In genomic region chr1:244730153-244730933, GRCh38 we compare ENCODE assay signal across 8 cellular contexts.
A peak's percentile ranks its signal among the peaks of the same experiment; 100 is the strongest.
DNase-seq lines count a peak whose midpoint lies in the region; ATAC-seq, FAIRE-seq and TF ChIP-seq lines count a peak whose summit lies in the region.

No MANE protein-coding gene starts in this region.

- H3K9me3 Mint-ChIP-seq in activated B cell treated with CpG ODN at 0.5 μM for 24 hours, result peaks cover 3% of the 10 kb centered on the region
- H3K9me3 Mint-ChIP-seq in stimulated activated naive CD8-positive, alpha-beta T cell treated with anti-CD3 and anti-CD28 coated beads, Interleukin-15, amount 100 ng/mL, for 72 hours, result no peaks in the 10 kb centered on the region

- H3K27me3 ChIP-seq in endothelial cell of umbilical vein (ENCODE audit: control insufficient read depth in 2 of 2, insufficient read depth in 2 of 2, low read length in 2 of 2) (no peaks in the 10 kb centered on the region), mesenchymal stem cell (ENCODE audit: control insufficient read depth in 1 of 2, insufficient read depth in 1 of 2, low read length in 2 of 2) (peaks cover 0 to 6% of the 10 kb centered on the region in 2 experiments)

- H3K9ac ChIP-seq in endothelial cell of umbilical vein (replicated peaks; ENCODE audit: extremely low read depth, insufficient read depth, low read length), result peak overlapping the region; percentile 74
- peak overlapping the region; percentile 78 for H3K9ac ChIP-seq in mesenchymal stem cell (ENCODE audit: low read length)

- H3K4me1 Mint-ChIP-seq in activated B cell treated with CpG ODN at 0.5 μM for 24 hours, result peaks cover 23% of the 10 kb centered on the region
- peaks cover 14% of the 10 kb centered on the region for H3K4me1 Mint-ChIP-seq in stimulated activated naive CD8-positive, alpha-beta T cell treated with anti-CD3 and anti-CD28 coated beads, Interleukin-15, amount 100 ng/mL, for 72 hours

- H3K27me3 Mint-ChIP-seq in activated B cell treated with CpG ODN at 0.5 μM for 24 hours, result no peaks in the 10 kb centered on the region
- H3K27me3 Mint-ChIP-seq in stimulated activated naive CD8-positive, alpha-beta T cell treated with anti-CD3 and anti-CD28 coated beads, Interleukin-15, amount 100 ng/mL, for 72 hours, result peaks cover 27% of the 10 kb centered on the region

- intact Hi-C loops in activated B cell treated with CpG ODN at 0.5 μM for 24 hours (cut with micrococcal nuclease), result loop anchor here (2.0 to 5.0 kb wide), 3 partner anchors 14 to 268 kb away; partner anchors contain the start of gene CATSPERE
- intact Hi-C loops in endothelial cell of umbilical vein (cut with micrococcal nuclease), result loop anchor here (1.0 to 5.0 kb wide), 3 partner anchors 48 to 128 kb away; no protein-coding TSS in a partner anchor

- H3K4me3 Mint-ChIP-seq in activated B cell treated with CpG ODN at 0.5 μM for 24 hours, result peak overlapping the region; percentile 87
- H3K4me3 Mint-ChIP-seq in stimulated activated naive CD8-positive, alpha-beta T cell treated with anti-CD3 and anti-CD28 coated beads, Interleukin-15, amount 100 ng/mL, for 72 hours, result peak overlapping the region; percentile 90 to 91

- H2BK120ac ChIP-seq in mesenchymal stem cell (ENCODE audit: low read depth, low read length), result peak overlapping the region; percentile 34

- CTCF ChIA-PET in activated B cell treated with CpG ODN at 0.5 μM for 24 hours (lab: Charles Lee) (interaction anchor here (1.0 to 1.4 kb wide), 2 partner anchors 104 to 127 kb away, joined by 3 to 4 read pairs; no protein-coding TSS in a partner anchor), endothelial cell of umbilical vein (lab: Charles Lee) (interaction anchor here (0.6 to 2.2 kb wide), 7 partner anchors 9 to 312 kb away, joined by 4 to 13 read pairs (median 4); no protein-coding TSS in a partner anchor)

- H2BK12ac ChIP-seq in mesenchymal stem cell (ENCODE audit: low read length in 2 of 2), result peak overlapping the region in 1 of 2 experiments; percentile 47

- H3K18ac ChIP-seq in mesenchymal stem cell (ENCODE audit: low read depth in 1 of 2, low read length in 2 of 2), result peak overlapping the region; percentile 52 to 79

- peak overlapping the region in 1 of 2 experiments; percentile 81 for H3K23ac ChIP-seq in mesenchymal stem cell (ENCODE audit: low read length in 2 of 2)

- H2AK5ac ChIP-seq in mesenchymal stem cell (ENCODE audit: low read length, severe bottlenecking), result no peak overlapping the region

- H3K4me2 ChIP-seq in endothelial cell of umbilical vein (ENCODE audit: insufficient read depth, low read length) (peak overlapping the region; percentile 86), mesenchymal stem cell (ENCODE audit: low read length, poor library complexity, severe bottlenecking) (peak overlapping the region; percentile 69)

- H3K79me2 ChIP-seq in endothelial cell of umbilical vein (ENCODE audit: control insufficient read depth, insufficient read depth, low read length), result no peaks in the 10 kb centered on the region

- TF ChIP-seq POLR2A in endothelial cell of umbilical vein (IDR thresholded peaks at IDR 0.05; ENCODE audit: low read depth, low read length), result no peak

- dilution Hi-C loops in endothelial cell of umbilical vein (cut with MboI; ENCODE audit: extremely low pct_ligation_motif_present, low sequenced_read_pairs), result no loop called here

- peak overlapping the region; percentile 57 for H2BK15ac ChIP-seq in mesenchymal stem cell (ENCODE audit: low read depth, poor library complexity, severe bottlenecking)

- H3K9me1 ChIP-seq in endothelial cell of umbilical vein (replicated peaks; ENCODE audit: control insufficient read depth, extremely low read depth, insufficient read depth, low read length), result no peaks in the 10 kb centered on the region

- H3K9me3 ChIP-seq in endothelial cell of umbilical vein (replicated peaks; ENCODE audit: control insufficient read depth, insufficient read depth, low read length) (no peaks in the 10 kb centered on the region), mesenchymal stem cell (ENCODE audit: control insufficient read depth, low read length) (peaks cover 4% of the 10 kb centered on the region)

- POLR2A ChIA-PET in activated B cell treated with CpG ODN at 0.5 μM for 24 hours (lab: Charles Lee), result interaction anchor here (0.6 to 3.0 kb wide), 11 partner anchors 11 to 1258 kb away, joined by 3 to 26 read pairs (median 4); partner anchors contain the start of gene DESI2
- POLR2A ChIA-PET in endothelial cell of umbilical vein (lab: Charles Lee), result no interaction called here

- H3K27ac Mint-ChIP-seq in activated B cell treated with CpG ODN at 0.5 μM for 24 hours, result peak overlapping the region; percentile 83
- peak overlapping the region; percentile 54 to 90 for H3K27ac Mint-ChIP-seq in stimulated activated naive CD8-positive, alpha-beta T cell treated with anti-CD3 and anti-CD28 coated beads, Interleukin-15, amount 100 ng/mL, for 72 hours

- no peaks in the 10 kb centered on the region for H3K36me3 Mint-ChIP-seq in activated B cell treated with CpG ODN at 0.5 μM for 24 hours (ENCODE audit: low read depth)

- H2AFZ ChIP-seq in endothelial cell of umbilical vein (ENCODE audit: low read depth, low read length) (peak overlapping the region; percentile 89), mesenchymal stem cell (ENCODE audit: low read depth, low read length) (peak overlapping the region; percentile 79)

- peak overlapping the region in 1 of 2 experiments; percentile 66 for H3K14ac ChIP-seq in mesenchymal stem cell (ENCODE audit: low read length in 2 of 2)

- WGBS in mesenchymal stem cell, result 4% methylated on average over 72 of the region's 94 CpGs

- peak; percentile 77 for DNase-seq in COLO668 (lab: John Stamatoyannopoulos, UW; ENCODE audit: unreplicated experiment)
- peak; percentile 48 for DNase-seq in activated B cell treated with CpG ODN at 0.5 μM for 24 hours
- peak; percentile 49 for DNase-seq in endothelial cell of umbilical vein (ENCODE audit: low read depth, low spot score)
- DNase-seq in mesenchymal stem cell, result peak; percentile 48
- DNase-seq in stimulated activated naive CD8-positive, alpha-beta T cell treated with anti-CD3 and anti-CD28 coated beads, Interleukin-15, amount 100 ng/mL, for 72 hours, result peak; percentile 49 to 51
- DNase-seq in pons (ENCODE audit: low spot score), result no peak

- peak overlapping the region; percentile 28 to 35 for H3K4ac ChIP-seq in mesenchymal stem cell (ENCODE audit: low read depth in 1 of 2, low read length in 2 of 2)

- TF ChIP-seq CTCF in activated B cell treated with CpG ODN at 0.5 μM for 24 hours (IDR thresholded peaks at IDR 0.05) (no peak), endothelial cell of umbilical vein (IDR thresholded peaks at IDR 0.05; ENCODE audit: extremely low read depth in 1 of 2, insufficient read depth in 1 of 2, low read depth in 1 of 2, low read length in 2 of 2) (no peak)

- no TSS peak for BruUV-seq in endothelial cell of umbilical vein (replicated peaks; lab: Mats Ljungman, UMichigan)

- peaks cover 8% of the 10 kb centered on the region for H3K4me1 ChIP-seq in endothelial cell of umbilical vein (ENCODE audit: control insufficient read depth, extremely low read depth, insufficient read depth, low read length)
- H3K4me1 ChIP-seq in mesenchymal stem cell (ENCODE audit: control insufficient read depth, insufficient read depth, low read depth, low read length), result peaks cover 8% of the 10 kb centered on the region

- FAIRE-seq in endothelial cell of umbilical vein (lab: Jason Lieb, UNC), result peak; percentile 21

- H3K36me3 ChIP-seq in endothelial cell of umbilical vein (ENCODE audit: control insufficient read depth in 2 of 2, extremely low read depth in 1 of 2, insufficient read depth in 2 of 2, low read length in 2 of 2) (no peaks in the 10 kb centered on the region), mesenchymal stem cell (ENCODE audit: control insufficient read depth in 1 of 2, insufficient read depth in 2 of 2, low read depth in 1 of 2, low read length in 2 of 2) (no peaks in the 10 kb centered on the region)

- ATAC-seq in HG02943 (IDR thresholded peaks at IDR 0.05; ENCODE audit: low read depth, unreplicated experiment), result peak; percentile 2
- ATAC-seq in activated B cell treated with CpG ODN at 0.5 μM for 24 hours (ENCODE audit: low read depth), result peak; percentile 46
- peak; percentile 77 for ATAC-seq in stimulated activated naive CD8-positive, alpha-beta T cell treated with anti-CD3 and anti-CD28 coated beads, Interleukin-15, amount 100 ng/mL, for 72 hours
- no peak for ATAC-seq in GM18909 (IDR thresholded peaks at IDR 0.05; ENCODE audit: poor library complexity, unreplicated experiment)

- H2BK5ac ChIP-seq in mesenchymal stem cell (ENCODE audit: low read depth, low read length, poor library complexity, severe bottlenecking), result no peak overlapping the region

- no peaks in the 10 kb centered on the region for H4K20me1 ChIP-seq in endothelial cell of umbilical vein (replicated peaks; ENCODE audit: control insufficient read depth, extremely low read depth, insufficient read depth, low read length)

- H4K91ac ChIP-seq in mesenchymal stem cell (ENCODE audit: low read length), result peak overlapping the region; percentile 82

- no peak overlapping the region for H3K27ac ChIP-seq in endothelial cell of umbilical vein (ENCODE audit: insufficient read depth, low read depth, low read length)
- H3K27ac ChIP-seq in mesenchymal stem cell (ENCODE audit: low read length, poor library complexity, severe bottlenecking), result no peak overlapping the region

- no peaks in the 10 kb centered on the region for H3K79me1 ChIP-seq in mesenchymal stem cell (replicated peaks; ENCODE audit: low read length, poor library complexity, severe bottlenecking)

- H4K8ac ChIP-seq in mesenchymal stem cell (ENCODE audit: low read length), result peak overlapping the region; percentile 96

- peak overlapping the region; percentile 46 to 67 (median 61) for H3K4me3 ChIP-seq in endothelial cell of umbilical vein (replicated peaks in 1 of 3; ENCODE audit: insufficient read depth in 1 of 3, low read depth in 1 of 3, low read length in 3 of 3)
- H3K4me3 ChIP-seq in mesenchymal stem cell (ENCODE audit: insufficient read depth in 1 of 2, low read depth in 1 of 2, low read length in 2 of 2), result peak overlapping the region; percentile 63 to 80

TF ChIP-seq in endothelial cell of umbilical vein, 7 proteins besides CTCF, POLR2A, EP300 and RAD21:
- TF ChIP-seq POLR2AphosphoS5 (IDR thresholded peaks at IDR 0.05; ENCODE audit: insufficient read depth, low read depth, low read length), result peak; percentile 13
- no peak for TF ChIP-seq EZH2 (IDR thresholded peaks at IDR 0.05; ENCODE audit: borderline replicate concordance, low read depth, low read length, severe bottlenecking)
- TF ChIP-seq FOS (IDR thresholded peaks at IDR 0.05; ENCODE audit: borderline replicate concordance, insufficient read depth, low read length), result no peak
- TF ChIP-seq MAX (IDR thresholded peaks at IDR 0.05; ENCODE audit: insufficient read depth, insufficient read length), result no peak
- TF ChIP-seq MYC (IDR thresholded peaks at IDR 0.05; ENCODE audit: low read depth, low read length), result no peak
- TF ChIP-seq GATA2 (IDR thresholded peaks at IDR 0.05; ENCODE audit: insufficient read depth, insufficient read length, low read depth, low read length), result no peak
- TF ChIP-seq JUN (IDR thresholded peaks at IDR 0.05; ENCODE audit: borderline replicate concordance, insufficient read depth, insufficient read length, low read depth), result no peak
